8 cellular contexts compared by ENCODE assay signal in the genomic region with DNA sequence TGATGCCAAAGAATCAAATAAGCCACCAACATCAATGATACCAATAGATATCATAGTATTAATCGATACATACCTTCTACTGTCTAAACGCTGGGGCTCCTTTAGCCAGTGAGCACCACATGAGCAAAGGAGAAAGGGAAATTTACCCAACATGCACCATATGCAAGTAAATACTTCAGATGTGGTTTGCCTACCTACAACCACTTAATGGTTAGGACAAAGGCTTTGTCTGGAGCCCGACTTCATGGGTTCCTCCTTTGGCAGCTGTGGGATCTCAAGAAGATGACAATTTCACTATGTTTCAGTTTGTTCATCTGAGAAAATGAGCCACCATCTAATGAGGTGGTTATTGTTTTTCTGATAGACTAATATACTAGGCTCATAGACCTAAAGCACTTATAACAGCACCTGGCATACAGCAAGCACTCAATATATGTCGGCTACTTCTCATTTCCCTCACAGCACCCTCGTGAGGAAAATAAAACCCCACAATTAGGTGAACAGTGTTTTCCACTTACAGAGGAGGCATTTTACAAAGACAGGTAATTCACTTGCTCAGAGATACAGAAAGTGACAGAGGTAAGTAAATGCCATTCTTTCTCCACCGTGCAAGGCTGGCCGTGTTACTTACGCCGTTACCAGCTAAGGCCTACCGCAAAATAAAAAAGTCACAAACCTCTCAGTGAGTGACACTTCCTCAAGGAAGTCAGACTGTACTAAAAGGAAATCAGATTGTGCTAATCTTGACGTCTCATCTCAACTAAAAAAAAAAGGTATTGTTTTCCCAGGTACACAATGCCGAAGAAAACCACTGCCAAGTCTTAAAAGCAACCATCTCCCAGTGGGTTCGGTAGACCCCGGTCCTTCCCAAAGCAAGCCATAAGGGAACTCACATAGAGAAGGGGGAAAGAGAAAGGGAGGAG. TPM values are rescaled to one million over a fixed set of nuclear protein-coding genes. Genes with fewer than 3 reads are reported as not detected.
DNase-seq lines count a peak whose midpoint lies in the region; ATAC-seq and TF ChIP-seq lines count a peak whose summit lies in the region.

No MANE protein-coding gene starts in this region.

- intact Hi-C loops in Calu3 (cut with micrococcal nuclease; ENCODE audit: unreplicated experiment) (loop anchor here (5.0 to 10.0 kb wide), 4 partner anchors 110 to 348 kb away; partner anchors contain the start of gene C1orf198), mucosa of descending colon (cut with DNase I, micrococcal nuclease) (no loop called here)

- BruUV-seq in Calu3 (replicated peaks; lab: Mats Ljungman, UMichigan), result TSS peak; percentile 29

- CTCF ChIA-PET in Calu3 (lab: Charles Lee), result interaction anchor here (0.7 kb wide), 1 partner anchor 51 kb away, joined by 3 read pairs; no protein-coding TSS in a partner anchor

- H3K9me3 Mint-ChIP-seq in Calu3 (ENCODE audit: low read depth, unreplicated experiment), result no peaks in the 10 kb centered on the region
- no peaks in the 10 kb centered on the region for H3K9me3 Mint-ChIP-seq in activated naive CD8-positive, alpha-beta T cell treated with anti-CD3 and anti-CD28 coated beads, Interleukin-2, amount 50 U/mL, for 24 hours

- H3K27ac Mint-ChIP-seq in Calu3 (ENCODE audit: unreplicated experiment), result peak overlapping the region; percentile 8
- H3K27ac Mint-ChIP-seq in activated naive CD8-positive, alpha-beta T cell treated with anti-CD3 and anti-CD28 coated beads, Interleukin-2, amount 50 U/mL, for 24 hours, result peak overlapping the region; percentile 90

- peaks cover 10% of the 10 kb centered on the region for H3K36me3 Mint-ChIP-seq in Calu3 (ENCODE audit: insufficient read depth, unreplicated experiment)
- H3K36me3 Mint-ChIP-seq in activated naive CD8-positive, alpha-beta T cell treated with anti-CD3 and anti-CD28 coated beads, Interleukin-2, amount 50 U/mL, for 24 hours (ENCODE audit: low read depth), result peaks cover 20% of the 10 kb centered on the region

- TF ChIP-seq CTCF in Calu3 (IDR thresholded peaks at IDR 0.05; ENCODE audit: unreplicated experiment) (no peak), mucosa of descending colon (IDR thresholded peaks at IDR 0.05) (no peak)

- peaks cover 16% of the 10 kb centered on the region for H3K4me1 Mint-ChIP-seq in Calu3 (ENCODE audit: low read depth, unreplicated experiment)
- H3K4me1 Mint-ChIP-seq in activated naive CD8-positive, alpha-beta T cell treated with anti-CD3 and anti-CD28 coated beads, Interleukin-2, amount 50 U/mL, for 24 hours, result peaks cover 46% of the 10 kb centered on the region

- no peaks in the 10 kb centered on the region for H3K36me3 ChIP-seq in mucosa of descending colon (ENCODE audit: low read depth)

- H3K27me3 Mint-ChIP-seq in Calu3 (ENCODE audit: unreplicated experiment), result no peaks in the 10 kb centered on the region
- no peaks in the 10 kb centered on the region for H3K27me3 Mint-ChIP-seq in activated naive CD8-positive, alpha-beta T cell treated with anti-CD3 and anti-CD28 coated beads, Interleukin-2, amount 50 U/mL, for 24 hours

- DNase-seq in Calu3, result no peak
- DNase-seq in NAMALWA (ENCODE audit: low spot score), result peak; percentile 46
- peak; percentile 20 for DNase-seq in activated naive CD8-positive, alpha-beta T cell treated with anti-CD3 and anti-CD28 coated beads, Interleukin-2, amount 50 U/mL, for 24 hours
- DNase-seq in mucosa of descending colon, result no peak
- no peak for DNase-seq in amygdala (lab: John Stamatoyannopoulos, UW)
- DNase-seq in GOT3 (lab: John Stamatoyannopoulos, UW), result no peak
- no peak for DNase-seq in NCI-H446 (lab: John Stamatoyannopoulos, UW)

- no peak overlapping the region for H3K4me3 ChIP-seq in mucosa of descending colon

- no peak for ATAC-seq in activated naive CD8-positive, alpha-beta T cell treated with anti-CD3 and anti-CD28 coated beads, Interleukin-2, amount 50 U/mL, for 24 hours
- ATAC-seq in mucosa of descending colon (peak; percentile 17), HG03571 (IDR thresholded peaks at IDR 0.05; ENCODE audit: unreplicated experiment) (no peak)

- H3K9me3 ChIP-seq in mucosa of descending colon, result no peaks in the 10 kb centered on the region

- H3K4me3 Mint-ChIP-seq in Calu3 (ENCODE audit: low read depth, unreplicated experiment), result no peak overlapping the region
- peak overlapping the region; percentile 91 for H3K4me3 Mint-ChIP-seq in activated naive CD8-positive, alpha-beta T cell treated with anti-CD3 and anti-CD28 coated beads, Interleukin-2, amount 50 U/mL, for 24 hours

- peaks cover 12% of the 10 kb centered on the region for H3K4me1 ChIP-seq in mucosa of descending colon (ENCODE audit: low read depth)

RNA-seq across cellular contexts. Expression of gene TTC13, which starts 1.6 kb away (rescaled TPM):
- total RNA-seq in Calu3 (2022), result 29.0 and 35.6 TPM in 2 replicates
- 10 to 100 TPM; 24.0 to 39.7 (median 28.4) TPM for total RNA-seq in mucosa of descending colon

RNA-seq across cellular contexts. Expression of gene ARV1, which starts 1.8 kb away (rescaled TPM):
- total RNA-seq in Calu3 (2022) (17.1 and 19.4 TPM in 2 replicates), mucosa of descending colon (10 to 100 TPM; 22.4 to 33.2 (median 30.3) TPM)

Comparison
In these comparisons a context has a peak if more than half of its experiments do, and no peak if none do; other contexts are left out.
1. DNase-seq: peak in NAMALWA (single experiment) and activated naive CD8-positive, alpha-beta T cell treated with anti-CD3 and anti-CD28 coated beads, Interleukin-2, amount 50 U/mL, for 24 hours (single experiment); none in Calu3 (single experiment), mucosa of descending colon (0 of 3), amygdala (0 of 56), GOT3 (single experiment) and NCI-H446 (0 of 2).